Comparison of ENCODE assay signal across 8 cellular contexts in the genomic region with DNA sequence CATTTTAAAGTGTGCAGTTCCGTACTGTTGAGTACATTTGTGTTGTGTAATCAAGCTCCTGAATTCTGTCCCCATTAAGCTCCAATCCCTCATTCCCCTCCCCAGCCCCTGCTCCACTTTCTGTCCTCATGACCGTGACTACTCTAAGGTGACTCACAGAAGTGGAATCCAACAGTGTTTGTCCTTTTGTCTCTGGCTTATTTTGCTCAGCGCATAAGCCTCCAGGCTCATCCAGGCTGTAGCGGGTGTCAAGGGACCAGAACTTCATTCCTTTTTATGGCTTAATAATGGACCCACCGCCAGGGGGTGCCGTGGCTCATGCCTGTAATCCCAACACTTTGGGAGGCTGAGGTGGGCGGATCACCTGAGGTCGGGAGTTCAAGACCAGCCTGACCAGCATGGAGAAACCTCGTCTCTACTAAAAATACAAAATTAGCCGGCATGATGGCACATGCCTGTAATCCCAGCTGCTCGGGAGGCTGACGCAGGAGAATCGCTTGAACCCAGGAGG. TPM values are rescaled to one million over a fixed set of nuclear protein-coding genes. Genes with fewer than 3 reads are reported as not detected.
DNase-seq lines count a peak whose midpoint lies in the region; TF ChIP-seq lines count a peak whose summit lies in the region.
"Not testable (repeated sequence)": the region's sequence is repeated elsewhere in the genome, so short reads cannot be mapped to it uniquely, and the experiment has no call there.

No MANE protein-coding gene starts in this region.

- H3K4me2 ChIP-seq in Karpas-422 (ENCODE audit: low read depth, low read length, poor library complexity, severe bottlenecking); OCI-LY3 (ENCODE audit: low read length): not testable (repeated sequence)

- not testable (repeated sequence) for H3K36me3 ChIP-seq in ACC112 (ENCODE audit: insufficient read depth, low read length); Karpas-422 (ENCODE audit: insufficient read depth, low read length); OCI-LY3 (replicated peaks; ENCODE audit: low read depth, low read length)

- H3K27ac Mint-ChIP-seq in glutamatergic neuron (ENCODE audit: unreplicated experiment): peak overlapping the region; percentile 48
- H3K27ac Mint-ChIP-seq in progenitor cell of endocrine pancreas: peak overlapping the region; percentile 69

- peak overlapping the region; percentile 78 for H3K27ac ChIP-seq in ACC112 (ENCODE audit: low read depth, low read length)
- not testable (repeated sequence) for H3K27ac ChIP-seq in Karpas-422 (ENCODE audit: low read length); OCI-LY3 (ENCODE audit: low read length)

- H3K9ac ChIP-seq in Karpas-422 (ENCODE audit: low read length); OCI-LY3 (ENCODE audit: low read length): not testable (repeated sequence)

- peak; percentile 76 for DNase-seq in GM03348 (ENCODE audit: low spot score)
- DNase-seq in Karpas-422: peak; percentile 78
- DNase-seq in activated CD4-positive, alpha-beta T cell treated with anti-CD3 and anti-CD28 coated beads for 48 hours: peak; percentile 82
- peak; percentile 74 to 95 for DNase-seq in T47D (ENCODE audit: low read depth in 1 of 2, low spot score in 1 of 2)
- not testable (repeated sequence) for DNase-seq in glutamatergic neuron; progenitor cell of endocrine pancreas (ENCODE audit: low spot score, unreplicated experiment)

- TF ChIP-seq CTCF in OCI-LY3 (IDR thresholded peaks at IDR 0.05; ENCODE audit: low read depth, low read length): peak; percentile 23
- TF ChIP-seq CTCF in glutamatergic neuron (IDR thresholded peaks at IDR 0.05; ENCODE audit: partially characterized antibody, unreplicated experiment): peak; percentile 71
- TF ChIP-seq CTCF in progenitor cell of endocrine pancreas (IDR thresholded peaks at IDR 0.05; ENCODE audit: unreplicated experiment): peak; percentile 48

- H3K36me3 Mint-ChIP-seq in glutamatergic neuron (ENCODE audit: unreplicated experiment); progenitor cell of endocrine pancreas (ENCODE audit: insufficient read depth): not testable (repeated sequence)

- peaks cover 15% of the 10 kb centered on the region for H3K9me3 Mint-ChIP-seq in glutamatergic neuron (ENCODE audit: unreplicated experiment)
- not testable (repeated sequence) for H3K9me3 Mint-ChIP-seq in progenitor cell of endocrine pancreas (ENCODE audit: low read depth)

- not testable (repeated sequence) for H3K79me2 ChIP-seq in ACC112 (ENCODE audit: control insufficient read depth, insufficient read depth, low read length, unreplicated experiment); Karpas-422 (ENCODE audit: low read length); OCI-LY3 (ENCODE audit: low read length)

- not testable (repeated sequence) for H3K4me3 ChIP-seq in ACC112 (ENCODE audit: low read depth, low read length); Karpas-422 (ENCODE audit: low read length); OCI-LY3 (ENCODE audit: low read length)

- peak overlapping the region; percentile 58 for H3K4me3 Mint-ChIP-seq in glutamatergic neuron (ENCODE audit: unreplicated experiment)
- H3K4me3 Mint-ChIP-seq in progenitor cell of endocrine pancreas (ENCODE audit: low read depth): peak overlapping the region; percentile 36

- H3K27me3 ChIP-seq in ACC112 (ENCODE audit: insufficient read depth, low read length) (peaks cover 20% of the 10 kb centered on the region), OCI-LY3 (ENCODE audit: low read depth, low read length) (peaks cover 18% of the 10 kb centered on the region)
- not testable (repeated sequence) for H3K27me3 ChIP-seq in Karpas-422 (ENCODE audit: low read length)

- H3K4me1 ChIP-seq in ACC112 (ENCODE audit: control insufficient read depth, insufficient read depth, low read length, unreplicated experiment) (peaks cover 19% of the 10 kb centered on the region), Karpas-422 (ENCODE audit: low read length) (peaks cover 39% of the 10 kb centered on the region)
- H3K4me1 ChIP-seq in OCI-LY3 (ENCODE audit: low read length): not testable (repeated sequence)

- not testable (repeated sequence) for H2AFZ ChIP-seq in ACC112 (ENCODE audit: low read length, unreplicated experiment); Karpas-422 (ENCODE audit: low read length); OCI-LY3 (ENCODE audit: low read depth, low read length)

- in situ Hi-C loops in T47D (cut with HindIII; ENCODE audit: low pct_unique_long_range_greater_than_20kb, low sequenced_read_pairs): loop anchor here (25.0 kb wide), 1 partner anchor 275 kb away; a partner anchor contains a TSS

- not testable (repeated sequence) for H3K9me2 ChIP-seq in Karpas-422 (replicated peaks; ENCODE audit: insufficient read depth, low read length)

- H3K4me1 Mint-ChIP-seq in glutamatergic neuron (ENCODE audit: low read depth, unreplicated experiment): peaks cover 20% of the 10 kb centered on the region
- H3K4me1 Mint-ChIP-seq in progenitor cell of endocrine pancreas (ENCODE audit: low read depth): not testable (repeated sequence)

- H3K9me3 ChIP-seq in Karpas-422 (ENCODE audit: low read length); OCI-LY3 (ENCODE audit: insufficient read depth, low read length): not testable (repeated sequence)

- H3K27me3 Mint-ChIP-seq in glutamatergic neuron (ENCODE audit: unreplicated experiment) (peaks cover 24% of the 10 kb centered on the region), progenitor cell of endocrine pancreas (peaks cover 26% of the 10 kb centered on the region)

- H4K20me1 ChIP-seq in Karpas-422 (ENCODE audit: insufficient read depth, low read depth, low read length): peaks cover 35% of the 10 kb centered on the region
- not testable (repeated sequence) for H4K20me1 ChIP-seq in OCI-LY3 (ENCODE audit: insufficient read depth, low read length)

RNA-seq across cellular contexts. Expression of a gene that starts 2.1 kb away (rescaled TPM):
- 25.2 and 132 TPM in 2 replicates for total RNA-seq in Karpas-422 (2014; rRNA removed; shearing (Covaris generic); ENCODE audit: low replicate concordance)
- 134 TPM for total RNA-seq in glutamatergic neuron (ENCODE audit: unreplicated experiment)
- 98.6 and 107 TPM in 2 replicates for total RNA-seq in progenitor cell of endocrine pancreas

RNA-seq across cellular contexts. Expression of a gene that starts 7.2 kb away (rescaled TPM):
- 0.48 and 2.1 TPM in 2 replicates for total RNA-seq in Karpas-422 (2014; rRNA removed; shearing (Covaris generic); ENCODE audit: low replicate concordance)
- total RNA-seq in glutamatergic neuron (ENCODE audit: unreplicated experiment) (85.1 TPM), progenitor cell of endocrine pancreas (4.3 TPM in 2 replicates)

RNA-seq across cellular contexts. Expression of a gene that starts 8.2 kb away (rescaled TPM):
- total RNA-seq in Karpas-422 (2014; rRNA removed; shearing (Covaris generic); ENCODE audit: low replicate concordance): 19.8 and 53.3 TPM in 2 replicates
- total RNA-seq in glutamatergic neuron (ENCODE audit: unreplicated experiment) (61.1 TPM), progenitor cell of endocrine pancreas (44.2 and 44.9 TPM in 2 replicates)

RNA-seq across cellular contexts. Expression of a gene that starts 13.4 kb away (rescaled TPM):
- total RNA-seq in Karpas-422 (2014; rRNA removed; shearing (Covaris generic); ENCODE audit: low replicate concordance): 29.4 and 110 TPM in 2 replicates
- total RNA-seq in glutamatergic neuron (ENCODE audit: unreplicated experiment) (18.9 TPM), progenitor cell of endocrine pancreas (2.5 and 3.2 TPM in 2 replicates)

RNA-seq across cellular contexts. Expression of a gene that starts 14.1 kb away (rescaled TPM):
- 57.4 and 159 TPM in 2 replicates for total RNA-seq in Karpas-422 (2014; rRNA removed; shearing (Covaris generic); ENCODE audit: low replicate concordance)
- total RNA-seq in glutamatergic neuron (ENCODE audit: unreplicated experiment) (31.7 TPM), progenitor cell of endocrine pancreas (8.1 and 9.2 TPM in 2 replicates)

Comparison
In these comparisons a context has a peak if more than half of its experiments do, and no peak if none do; other contexts are left out.
1. RNA of a gene that starts 7.2 kb away (total RNA-seq): 85.1 TPM in glutamatergic neuron (single experiment); 4.3 TPM in progenitor cell of endocrine pancreas and 0.48 to 2.1 TPM in Karpas-422; every median in the first group is over 10 times any median in the second.
2. Peak in every context shown above with its lines, with median percentiles within 50 percentile points of each other: CTCF ChIP-seq.